In the genomic region with DNA sequence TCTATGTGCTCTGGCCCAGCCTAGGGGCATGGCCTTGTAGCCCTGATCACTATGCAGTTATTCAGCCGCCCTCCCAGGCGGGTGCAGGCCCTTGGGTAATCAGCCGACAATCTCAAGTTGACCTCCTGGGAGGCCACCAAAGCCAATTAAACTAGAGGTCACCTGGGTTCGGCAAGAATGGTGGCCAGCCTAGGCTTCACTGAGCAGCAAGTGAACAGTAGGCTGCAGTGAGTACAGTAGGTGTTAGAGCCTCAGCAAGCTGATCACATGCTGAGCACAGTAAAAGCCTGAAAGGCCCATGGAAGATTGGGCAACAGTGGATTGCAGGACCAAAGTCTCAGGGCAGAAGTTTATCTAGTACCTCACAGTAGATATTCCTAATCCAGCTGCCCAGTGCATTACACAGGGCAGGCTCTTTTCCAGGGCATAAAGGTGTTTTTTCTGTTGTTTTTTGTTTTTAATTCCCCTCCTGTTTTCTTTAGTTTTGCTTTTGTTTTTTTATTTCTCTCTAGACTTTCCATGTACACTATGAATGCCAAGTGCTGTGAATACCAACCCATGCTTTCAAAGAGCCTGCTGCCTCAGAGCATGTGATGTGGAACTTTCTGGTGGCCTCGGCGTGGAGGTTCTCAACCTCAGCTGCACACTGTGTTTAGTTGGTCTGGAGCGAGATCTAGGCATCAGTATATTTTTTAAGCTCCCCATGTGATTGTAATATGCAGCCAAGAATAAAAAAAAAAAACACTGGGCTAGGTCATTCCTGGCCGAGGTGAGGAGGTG, we compare ENCODE assay signal across 13 cellular contexts. TPM values are rescaled to one million over a fixed set of nuclear protein-coding genes. Genes with fewer than 3 reads are reported as not detected.
A peak's percentile ranks its signal among the peaks of the same experiment; 100 is the strongest.
DNase-seq lines count a peak whose midpoint lies in the region; ATAC-seq and TF ChIP-seq lines count a peak whose summit lies in the region.
"Had no signal": no experiment of that assay in that cellular context is flagged by ENCODE, and none has a peak within 500 bp of the region (broad histone marks: within the 10 kb centered on the region; RNA-seq: fewer than 3 reads in every experiment).

No MANE protein-coding gene starts in this region.

- RAD21 ChIA-PET in HCT116 (lab: Charles Lee; ENCODE audit: low non-redundant PET in 1 of 2, low total read pairs in 2 of 2, uncharacterized antibody in 2 of 2, unreplicated experiment in 2 of 2): no interaction called here

- no peak overlapping the region for H4K5ac ChIP-seq in mesendoderm (ENCODE audit: low read length)

- no peaks in the 10 kb centered on the region for H3K9me2 ChIP-seq in HCT116 (ENCODE audit: insufficient read depth)

- no peak overlapping the region for H2BK120ac ChIP-seq in mesendoderm (ENCODE audit: low read depth, low read length)

- H3K79me1 ChIP-seq in mesendoderm (ENCODE audit: low read length): no peaks in the 10 kb centered on the region

- no CpG with 5 or more reads among the region's 8 CpGs for WGBS in mesendoderm (ENCODE audit: extremely low coverage, insufficient coverage, low lambda C conversion rate)

- in situ Hi-C loops in SK-MEL-5 (cut with HindIII; ENCODE audit: low pct_unique_long_range_greater_than_20kb, low sequenced_read_pairs): no loop called here

- no peaks in the 10 kb centered on the region for H3K9me3 ChIP-seq in HCT116 (ENCODE audit: control insufficient read depth in 1 of 2, insufficient read depth in 1 of 2, low read depth in 1 of 2, low read length in 2 of 2)
- H3K9me3 ChIP-seq: vagina had no signal

- H3K4me1 ChIP-seq in HCT116 (ENCODE audit: control insufficient read depth in 1 of 2, insufficient read depth in 2 of 2, low read length in 2 of 2) (peaks cover 16 to 31% of the 10 kb centered on the region in 2 experiments), mesendoderm (ENCODE audit: control insufficient read depth, low read depth, low read length) (peaks cover 12% of the 10 kb centered on the region)
- H3K4me1 ChIP-seq: spleen had no signal

- H3K4me2 ChIP-seq in HCT116 (ENCODE audit: low read length) (peak overlapping the region; percentile 38), mesendoderm (ENCODE audit: low read length) (no peak overlapping the region)

- no peaks in the 10 kb centered on the region; the same call in 1 of the 2 replicates for H3K27me3 ChIP-seq in HCT116 (ENCODE audit: insufficient read depth, low read length)
- no peaks in the 10 kb centered on the region for H3K27me3 ChIP-seq in mesendoderm (ENCODE audit: insufficient read depth, low read length, poor library complexity)
- H3K27me3 ChIP-seq: spleen, vagina had no signal

- H4K8ac ChIP-seq in mesendoderm (ENCODE audit: low read depth, low read length): no peak overlapping the region

- TF ChIP-seq CTCF in HCT116 (IDR thresholded peaks at IDR 0.05 in 2 of 3, conservative IDR thresholded peaks at IDR 0.05 in 1 of 3; ENCODE audit: borderline replicate concordance in 1 of 3, insufficient read depth in 1 of 3, low read depth in 2 of 3, low read length in 2 of 3) (no peak), fibroblast of pulmonary artery (IDR thresholded peaks at IDR 0.05; ENCODE audit: low read length, missing control alignments) (no peak)

- H3K79me2 ChIP-seq in HCT116 (ENCODE audit: insufficient read depth, low read length) (no peaks in the 10 kb centered on the region), mesendoderm (ENCODE audit: control insufficient read depth, insufficient read depth, low read length) (no peaks in the 10 kb centered on the region)

- intact Hi-C loops in HCT116 (cut with micrococcal nuclease): no loop called here
- intact Hi-C loops in posterior vena cava (cut with DNase I): no loop called here

- H3K56ac ChIP-seq in mesendoderm (ENCODE audit: low read length): peak overlapping the region; percentile 44

- no peak for TF ChIP-seq POLR2A in HCT116 (IDR thresholded peaks at IDR 0.05; ENCODE audit: borderline replicate concordance, extremely low read depth, insufficient read depth, insufficient read length)

- no peak overlapping the region for H3K27ac ChIP-seq in HCT116 (ENCODE audit: low read depth, low read length)
- H3K27ac ChIP-seq in mesendoderm (ENCODE audit: low read depth, low read length): no peak overlapping the region
- H3K27ac ChIP-seq: spleen, vagina had no signal

- H2BK5ac ChIP-seq in mesendoderm (ENCODE audit: low read length): no peak overlapping the region

- H3K4ac ChIP-seq in mesendoderm (ENCODE audit: low read depth, low read length): no peak overlapping the region

- no peak overlapping the region for H3K18ac ChIP-seq in mesendoderm (ENCODE audit: low read length)

- H3K4me3 ChIP-seq in HCT116 (replicated peaks in 1 of 2; ENCODE audit: low read depth in 1 of 2, low read length in 2 of 2): no peak overlapping the region
- H3K4me3 ChIP-seq in fibroblast of pulmonary artery (replicated peaks; ENCODE audit: low read depth, low read length): no peak overlapping the region
- H3K4me3 ChIP-seq in mesendoderm (ENCODE audit: low read length): no peak overlapping the region
- H3K4me3 ChIP-seq: spleen, vagina had no signal

- POLR2A ChIA-PET in HCT116 (lab: Charles Lee): interaction anchor here (0.5 kb wide), 1 partner anchor 317 kb away, joined by 5 read pairs; no protein-coding TSS in a partner anchor

- no TSS peak for BruUV-seq in HCT116 (replicated peaks; lab: Mats Ljungman, UMichigan)

- no peak overlapping the region for H2AK5ac ChIP-seq in mesendoderm (ENCODE audit: low read length)

- H3K23ac ChIP-seq in mesendoderm (ENCODE audit: low read length): no peak overlapping the region

- H3K36me3 ChIP-seq in HCT116 (ENCODE audit: control insufficient read depth in 1 of 2, insufficient read depth in 2 of 2, low read length in 2 of 2) (no peaks in the 10 kb centered on the region), mesendoderm (ENCODE audit: control insufficient read depth, insufficient read depth, low read length) (no peaks in the 10 kb centered on the region)
- H3K36me3 ChIP-seq: spleen, vagina had no signal

- no peak overlapping the region for H3K9ac ChIP-seq in HCT116 (ENCODE audit: low read length)
- no peak overlapping the region for H3K9ac ChIP-seq in mesendoderm (ENCODE audit: low read length)

- H4K20me1 ChIP-seq in HCT116 (ENCODE audit: insufficient read depth): no peaks in the 10 kb centered on the region

- peak; percentile 55 for ATAC-seq in HCT116
- no peak for ATAC-seq in HG02571 (IDR thresholded peaks at IDR 0.05; ENCODE audit: unreplicated experiment)
- no peak for ATAC-seq in HG03565 (IDR thresholded peaks at IDR 0.05; ENCODE audit: unreplicated experiment)
- ATAC-seq in HG02885 (IDR thresholded peaks at IDR 0.05; ENCODE audit: poor library complexity, unreplicated experiment): no peak

- no peak for TF ChIP-seq RAD21 in HCT116 (IDR thresholded peaks at IDR 0.05; ENCODE audit: low read depth)

- no peak overlapping the region for H2AFZ ChIP-seq in HCT116 (ENCODE audit: low read depth, low read length, poor library complexity, severe bottlenecking)

- DNase-seq in HCT116 (ENCODE audit: low read depth, low spot score) (no peak), SK-MEL-5 (ENCODE audit: low read depth, low spot score) (peak; percentile 67), fibroblast of pulmonary artery (ENCODE audit: low read depth) (peak; percentile 4), mesendoderm (peak; percentile 88), posterior vena cava (ENCODE audit: low spot score) (no peak)
- DNase-seq: NCI-H1105 treated with DMSO at 0.1 percent for 48 hours, NCI-H226, occipital lobe, spleen had no signal

- no peak overlapping the region for H2BK15ac ChIP-seq in mesendoderm (replicated peaks; ENCODE audit: low read depth)

- CTCF ChIA-PET in HCT116 (lab: Charles Lee): interaction anchor here (1.3 kb wide), 1 partner anchor 13 kb away, joined by 4 read pairs; no protein-coding TSS in a partner anchor

TF ChIP-seq in HCT116, 20 proteins besides CTCF, POLR2A, EP300 and RAD21:
- no peak for TF ChIP-seq ZNF274 (IDR thresholded peaks at IDR 0.05; ENCODE audit: low read depth, low read length)
- no peak for TF ChIP-seq SRF (IDR thresholded peaks at IDR 0.05; ENCODE audit: low read depth)
- no peak for TF ChIP-seq POLR2AphosphoS5 (IDR thresholded peaks at IDR 0.05; ENCODE audit: low read depth, low read length)

RNA-seq across cellular contexts. Expression of gene ATL2, which starts 55.9 kb away (rescaled TPM):
- total RNA-seq in HCT116 (2021; ENCODE audit: unreplicated experiment) (80.7 TPM), posterior vena cava (10 to 100 TPM; 69.2 to 72.4 TPM)
- polyA plus RNA-seq in HCT116 (2012): 44.3 and 49.1 TPM in 2 replicates
- 130 and 148 TPM in 2 replicates for total RNA-seq in SK-MEL-5 (2014; rRNA removed; shearing (Covaris generic))
- polyA plus RNA-seq in SK-MEL-5 (2015; cell fraction: cytosol; rRNA removed): 82.8 and 83.9 TPM in 2 replicates
- polyA plus RNA-seq in SK-MEL-5 (2015; cell fraction: nucleus; rRNA removed): 377 and 491 TPM in 2 replicates
- 32.1 TPM for polyA plus RNA-seq in mesendoderm (2013, experiment 1 of 2)
- 32.4 TPM for polyA plus RNA-seq in mesendoderm (2013, experiment 2 of 2)

Comparison
In these comparisons a context has a peak if more than half of its experiments do, and no peak if none do; other contexts are left out.
1. DNase-seq: peak in SK-MEL-5 (single experiment), fibroblast of pulmonary artery (single experiment) and mesendoderm (single experiment); none in HCT116 (single experiment) and posterior vena cava (single experiment).